ENCODE assay signal across 19 cellular contexts in the genomic region with DNA sequence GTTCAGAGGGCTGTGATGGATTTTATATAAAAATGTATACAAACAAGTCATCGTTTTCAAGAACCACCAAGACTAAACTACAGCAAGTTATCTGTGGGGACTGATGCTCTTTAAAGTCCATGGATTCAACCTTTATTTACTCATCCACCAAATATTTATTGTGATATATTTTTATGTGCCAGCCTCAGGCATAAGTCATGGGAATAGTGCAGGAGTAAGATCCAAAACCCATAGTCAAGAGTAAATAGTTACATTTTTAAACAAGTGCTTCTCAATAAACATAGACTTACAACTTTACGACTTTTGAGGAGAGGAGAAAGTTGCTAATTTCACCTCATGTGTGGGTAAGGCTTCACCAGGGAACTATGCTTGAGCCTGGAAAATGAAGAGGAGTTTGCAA. TPM values are rescaled to one million over a fixed set of nuclear protein-coding genes. Genes with fewer than 3 reads are reported as not detected.
DNase-seq lines count a peak whose midpoint lies in the region; ATAC-seq and TF ChIP-seq lines count a peak whose summit lies in the region.
"Had no signal": no experiment of that assay in that cellular context is flagged by ENCODE, and none has a peak within 500 bp of the region (broad histone marks: within the 10 kb centered on the region; RNA-seq: fewer than 3 reads in every experiment).

No MANE protein-coding gene starts in this region.

- H3K4me3 Mint-ChIP-seq in HFFc6 = no peak overlapping the region
- H3K4me3 Mint-ChIP-seq: CD14-positive monocyte; CD4-positive, alpha-beta T cell; CD8-positive, alpha-beta memory T cell had no signal

- DNase-seq in EH (ENCODE audit: low read depth) (peak; percentile 39), HFFc6 (peak; percentile 36), M059J (ENCODE audit: low read depth) (peak; percentile 52), body of pancreas (no peak), Peyer's patch (no peak), SHP77 (lab: John Stamatoyannopoulos, UW) (no peak)
- DNase-seq: AML-193; BE2C; CD4-positive, alpha-beta T cell; CD8-positive, alpha-beta memory T cell; DMS 273 treated with DMSO at 0.1 percent for 48 hours; DMS79; GM23248; H7; HCEC 1CT had no signal

- 84 to 88% methylated on average over 2 of the region's 2 CpGs for WGBS in body of pancreas, 2 donors

- H3K36me3 ChIP-seq in body of pancreas (replicated peaks in 1 of 2; ENCODE audit: insufficient read depth in 1 of 2, low read depth in 2 of 2) (no peaks in the 10 kb centered on the region), Peyer's patch (no peaks in the 10 kb centered on the region)
- H3K36me3 ChIP-seq: BE2C had no signal

- no peaks in the 10 kb centered on the region for H3K9me3 Mint-ChIP-seq in HFFc6
- H3K9me3 Mint-ChIP-seq: CD14-positive monocyte; CD4-positive, alpha-beta T cell; CD8-positive, alpha-beta memory T cell had no signal

- no peaks in the 10 kb centered on the region for H3K27me3 ChIP-seq in body of pancreas
- H3K27me3 ChIP-seq in Peyer's patch = no peaks in the 10 kb centered on the region
- H3K27me3 ChIP-seq: BE2C; BLaER1 treated with 17β-estradiol and CSF1 and Interleukin-3, amounts not matched to agents 10 nM and 100 nM had no signal

- H3K4me1 Mint-ChIP-seq in HFFc6 (ENCODE audit: low read depth) = peaks cover 77% of the 10 kb centered on the region
- H3K4me1 Mint-ChIP-seq: CD8-positive, alpha-beta memory T cell had no signal

- TF ChIP-seq POLR2A in body of pancreas (IDR thresholded peaks at IDR 0.05) (no peak), Peyer's patch (IDR thresholded peaks at IDR 0.05) (no peak)

- H3K27ac ChIP-seq in body of pancreas (no peak overlapping the region), Peyer's patch (no peak overlapping the region)
- H3K27ac ChIP-seq: BLaER1 treated with 17β-estradiol and CSF1 and Interleukin-3, amounts not matched to agents 10 nM and 100 nM; GM23248 had no signal

- intact Hi-C loops in body of pancreas (cut with DNase I) = no loop called here

- peaks cover 2% of the 10 kb centered on the region; the same call in 1 of the 2 replicates for H3K27me3 Mint-ChIP-seq in HFFc6 (ENCODE audit: insufficient read depth)
- H3K27me3 Mint-ChIP-seq: CD4-positive, alpha-beta T cell; CD8-positive, alpha-beta memory T cell had no signal

- H3K4me3 ChIP-seq in body of pancreas (no peak overlapping the region), Peyer's patch (no peak overlapping the region)
- H3K4me3 ChIP-seq: BLaER1 treated with 17β-estradiol and CSF1 and Interleukin-3, amounts not matched to agents 10 nM and 100 nM; GM12878; GM23248 had no signal

- TF ChIP-seq CTCF in HFFc6 (IDR thresholded peaks at IDR 0.05) (no peak), body of pancreas (IDR thresholded peaks at IDR 0.05) (no peak), Peyer's patch (IDR thresholded peaks at IDR 0.05) (no peak)

- peaks cover 41% of the 10 kb centered on the region for H3K36me3 Mint-ChIP-seq in HFFc6 (ENCODE audit: low read depth)
- H3K36me3 Mint-ChIP-seq: CD14-positive monocyte had no signal

- no peaks in the 10 kb centered on the region for H3K9me3 ChIP-seq in body of pancreas
- no peaks in the 10 kb centered on the region for H3K9me3 ChIP-seq in Peyer's patch
- H3K9me3 ChIP-seq: BE2C; BLaER1 treated with 17β-estradiol and CSF1 and Interleukin-3, amounts not matched to agents 10 nM and 100 nM had no signal

- no peaks in the 10 kb centered on the region for H3K4me1 ChIP-seq in body of pancreas
- H3K4me1 ChIP-seq in Peyer's patch = no peaks in the 10 kb centered on the region

- ATAC-seq in HG03097 (IDR thresholded peaks at IDR 0.05; ENCODE audit: low FRiP score, unreplicated experiment) (no peak), body of pancreas (no peak)
- ATAC-seq: GM12878 had no signal

- H3K27ac Mint-ChIP-seq in HFFc6 = peak overlapping the region; percentile 52
- H3K27ac Mint-ChIP-seq: CD14-positive monocyte; CD4-positive, alpha-beta T cell; CD8-positive, alpha-beta memory T cell had no signal

RNA-seq across cellular contexts. Expression of a gene that starts 24.6 kb away (rescaled TPM):
- 100 to 1,000 TPM in 3 of 6 experiments, 10 to 100 TPM in 3; 80.7 to 110 (median 97.9) TPM for total RNA-seq in HFFc6 (2021; fragmentation: NEBNext Ultra II Directional; extraction: Animal tissue kit (Norgen Biotek cat#: 25700))
- total RNA-seq in M059J (2014; rRNA removed; shearing (Covaris generic)) = 32.8 and 44.8 TPM in 2 replicates
- 1 to 10 TPM; 6.2 to 6.3 TPM for total RNA-seq in body of pancreas
- 10 to 100 TPM in 3 of 4 donors, 1 to 10 TPM in 1; 4.1 to 42.7 (median 24.1) TPM for total RNA-seq in Peyer's patch

Comparison
In these comparisons a context has a peak if more than half of its experiments do, and no peak if none do; other contexts are left out.
1. DNase-seq: peak in EH (single experiment), HFFc6 (single experiment) and M059J (single experiment); none in body of pancreas (0 of 4), Peyer's patch (0 of 3) and SHP77 (0 of 2).